17 cellular contexts compared by ENCODE assay signal in genomic region chr2:172856561-172856960, GRCh38.
"Had no signal": no experiment of that assay in that cellular context is flagged by ENCODE, and none has a peak within 500 bp of the region (broad histone marks: within the 10 kb centered on the region; RNA-seq: fewer than 3 reads in every experiment).

No MANE protein-coding gene starts in this region.

- H3K27ac ChIP-seq: cardiac muscle cell, neutrophil, ovary, prostate gland, testis, vagina had no signal

- H3K9me3 ChIP-seq: neutrophil, ovary, prostate gland, testis, vagina had no signal

- DNase-seq: activated CD4-positive, alpha-beta T cell treated with anti-CD3 and anti-CD28 coated beads, Interleukin-2, amount 10 ng/mL, durations not matched to agents 7 days and 5 days; activated CD8-positive, alpha-beta memory T cell treated with anti-CD3 and anti-CD28 coated beads, Interleukin-2, amount 10 ng/mL, durations not matched to agents 7 days and 5 days; activated CD8-positive, alpha-beta T cell treated with anti-CD3 and anti-CD28 coated beads for 36 hours; activated naive CD4-positive, alpha-beta T cell; activated naive CD8-positive, alpha-beta T cell treated with anti-CD3 and anti-CD28 coated beads, Interleukin-2, amount 10 ng/mL, durations not matched to agents 7 days and 5 days; amygdala; foreskin melanocyte; glutamatergic neuron; hippocampal formation; ovary; stimulated activated CD4-positive, alpha-beta T cell treated with anti-CD3 and anti-CD28 coated beads, Interleukin-4, amount 100 ng/mL, for 4 hours; testis had no signal

- H3K4me1 ChIP-seq: testis had no signal

- ATAC-seq: activated CD8-positive, alpha-beta memory T cell treated with anti-CD3 and anti-CD28 coated beads, Interleukin-2, amount 10 ng/mL, durations not matched to agents 7 days and 5 days; activated CD8-positive, alpha-beta T cell treated with anti-CD3 and anti-CD28 coated beads for 36 hours; SK-N-SH treated with all-trans-retinoic acid at 6 μM for 48 hours had no signal

- H3K4me3 ChIP-seq: cardiac muscle cell, ovary, prostate gland, testis, vagina had no signal

- H3K27me3 ChIP-seq: cardiac muscle cell, ovary, testis, vagina had no signal

- H3K36me3 ChIP-seq: cardiac muscle cell, neutrophil, ovary, prostate gland, vagina had no signal
